Comparison of ENCODE assay signal across 34 cellular contexts in the genomic region with DNA sequence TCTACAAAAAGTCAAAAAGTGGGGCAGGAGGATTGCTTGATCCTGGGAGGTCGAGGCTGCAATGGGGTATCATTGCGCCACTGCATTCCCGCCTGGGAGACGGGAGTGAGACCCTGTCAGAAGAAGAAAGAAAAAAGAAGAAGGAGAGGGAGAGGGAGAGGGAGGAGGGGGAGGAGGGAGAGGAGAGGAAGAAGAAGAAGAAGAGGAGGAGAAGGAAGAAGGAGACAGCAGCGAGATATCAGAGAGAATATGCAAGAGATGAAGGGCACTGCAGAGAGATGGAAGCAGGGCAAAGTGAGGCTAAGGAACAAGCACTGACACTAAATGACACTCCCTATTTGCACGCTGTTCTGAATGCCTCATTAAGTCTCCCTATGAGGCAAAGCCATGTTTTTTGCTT. TPM values are rescaled to one million over a fixed set of nuclear protein-coding genes. Genes with fewer than 3 reads are reported as not detected.
"Had no signal": no experiment of that assay in that cellular context is flagged by ENCODE, and none has a peak within 500 bp of the region (broad histone marks: within the 10 kb centered on the region; RNA-seq: fewer than 3 reads in every experiment).

No MANE protein-coding gene starts in this region.

- H3K4me3 Mint-ChIP-seq: neural crest cell had no signal

- H3K36me3 Mint-ChIP-seq: activated naive CD8-positive, alpha-beta T cell treated with anti-CD3 and anti-CD28 coated beads, Interleukin-2, amount 10 ng/mL, durations not matched to agents 7 days and 5 days; brain had no signal

- H3K27ac ChIP-seq: ascending aorta, cardiac muscle cell, hepatocyte, pancreas, psoas muscle, thoracic aorta had no signal

- H3K27ac Mint-ChIP-seq: activated naive CD8-positive, alpha-beta T cell treated with anti-CD3 and anti-CD28 coated beads, Interleukin-2, amount 10 ng/mL, durations not matched to agents 7 days and 5 days; activated T-cell treated with anti-CD3 and anti-CD28 coated beads, Interleukin-2, amount 50 U/mL, for 72 hours; stimulated activated naive CD8-positive, alpha-beta T cell treated with anti-CD3 and anti-CD28 coated beads, Interleukin-15, Interleukin-2, amounts not matched to agents 100 ng/mL and 50 ng/mL, for 24 hours had no signal

- H3K4me3 ChIP-seq: ascending aorta, cardiac muscle cell, hepatocyte, psoas muscle had no signal

- DNase-seq: activated CD4-positive, alpha-beta T cell treated with anti-CD3 and anti-CD28 coated beads for 4 hours; activated CD4-positive, alpha-beta T cell treated with anti-CD3 and anti-CD28 coated beads, Interleukin-2, amount 50 U/mL, for 4 hours; activated effector memory CD4-positive, alpha-beta T cell treated with Interleukin-2 at 50 U/mL for 16 hours; activated naive CD4-positive, alpha-beta T cell treated with Interleukin-2 at 50 U/mL for 16 hours; activated naive CD8-positive, alpha-beta T cell treated with anti-CD3 and anti-CD28 coated beads, Interleukin-2, amount 10 ng/mL, durations not matched to agents 7 days and 5 days; activated T-cell treated with anti-CD3 and anti-CD28 coated beads for 4 hours; activated T-cell treated with anti-CD3 and anti-CD28 coated beads, Interleukin-2, amount 50 U/mL, for 72 hours; cortex of kidney; left cardiac atrium; mammary epithelial cell; pancreas; psoas muscle; sigmoid colon; small intestine; stimulated activated CD4-positive, alpha-beta T cell treated with anti-CD3 and anti-CD28 coated beads, Interleukin-4, amount 100 ng/mL, for 24 hours; trophoblast cell had no signal

- H2AFZ ChIP-seq: hepatocyte had no signal

- H3K9me3 ChIP-seq: ascending aorta, gastroesophageal sphincter, pancreas, psoas muscle, sigmoid colon, thoracic aorta had no signal

- FAIRE-seq: endothelial cell of umbilical vein, keratinocyte, pancreas, small intestine had no signal

- H3K79me2 ChIP-seq: hepatocyte had no signal

- H3K27me3 ChIP-seq: ascending aorta, cardiac muscle cell, hepatocyte, pancreas, sigmoid colon had no signal

- H3K4me1 ChIP-seq: ascending aorta, pancreas, psoas muscle had no signal

- H3K9me3 Mint-ChIP-seq: activated naive CD8-positive, alpha-beta T cell treated with anti-CD3 and anti-CD28 coated beads, Interleukin-2, amount 10 ng/mL, durations not matched to agents 7 days and 5 days; activated T-cell treated with anti-CD3 and anti-CD28 coated beads, Interleukin-2, amount 50 U/mL, for 72 hours; neural crest cell; stimulated activated effector memory CD8-positive, alpha-beta T cell treated with anti-CD3 and anti-CD28 coated beads, Interleukin-12 subunit alpha, Interleukin-12 subunit beta, amount 100 ng/mL, for 72 hours; stimulated activated naive CD8-positive, alpha-beta T cell treated with anti-CD3 and anti-CD28 coated beads, Interleukin-15, Interleukin-2, amounts not matched to agents 100 ng/mL and 50 ng/mL, for 24 hours had no signal

- H3K36me3 ChIP-seq: ascending aorta, cardiac muscle cell, gastroesophageal sphincter, pancreas, sigmoid colon, thoracic aorta had no signal

- H3K27me3 Mint-ChIP-seq: stimulated activated naive CD8-positive, alpha-beta T cell treated with anti-CD3 and anti-CD28 coated beads, Interleukin-15, Interleukin-2, amounts not matched to agents 100 ng/mL and 50 ng/mL, for 24 hours had no signal

RNA-seq across cellular contexts. Expression of gene CYP2F1, which starts 14.5 kb away (rescaled TPM):
- total RNA-seq: activated naive CD8-positive, alpha-beta T cell treated with anti-CD3 and anti-CD28 coated beads, Interleukin-2, amount 10 ng/mL, durations not matched to agents 7 days and 5 days; activated T-cell treated with anti-CD3 and anti-CD28 coated beads, Interleukin-2, amount 50 U/mL, for 72 hours; ascending aorta; cardiac muscle cell; chondrocyte; endothelial cell of umbilical vein; fibroblast of lung; fibroblast of villous mesenchyme; gastroesophageal sphincter; hepatocyte; left cardiac atrium; liver; mammary epithelial cell; mucosa of gallbladder; neural crest cell; pancreas; psoas muscle; sigmoid colon; subcutaneous adipose tissue; thoracic aorta had no signal
- polyA plus RNA-seq: cardiac muscle cell, endothelial cell of umbilical vein, fibroblast of lung, hepatocyte, keratinocyte, liver, mammary epithelial cell, pancreas, psoas muscle, sigmoid colon, small intestine had no signal

RNA-seq across cellular contexts. Expression of gene CYP2A13, which starts 40.4 kb away (rescaled TPM):
- total RNA-seq: activated naive CD8-positive, alpha-beta T cell treated with anti-CD3 and anti-CD28 coated beads, Interleukin-2, amount 10 ng/mL, durations not matched to agents 7 days and 5 days; activated T-cell treated with anti-CD3 and anti-CD28 coated beads, Interleukin-2, amount 50 U/mL, for 72 hours; ascending aorta; cardiac muscle cell; chondrocyte; endothelial cell of umbilical vein; fibroblast of lung; fibroblast of villous mesenchyme; gastroesophageal sphincter; hepatocyte; left cardiac atrium; mammary epithelial cell; neural crest cell; pancreas; psoas muscle; sigmoid colon; subcutaneous adipose tissue; thoracic aorta had no signal
- polyA plus RNA-seq: cardiac muscle cell, endothelial cell of umbilical vein, esophagus, fibroblast of lung, hepatocyte, keratinocyte, mammary epithelial cell, pancreas, psoas muscle, sigmoid colon, small intestine had no signal
